Comparison of ENCODE assay signal across 26 cellular contexts in genomic region chr5:87741891-87742290, GRCh38.
"Had no signal": no experiment of that assay in that cellular context is flagged by ENCODE, and none has a peak within 500 bp of the region (broad histone marks: within the 10 kb centered on the region; RNA-seq: fewer than 3 reads in every experiment).

No MANE protein-coding gene starts in this region.

- H3K27ac ChIP-seq: body of pancreas, SJSA1 had no signal

- ATAC-seq: activated CD4-positive, CD25-positive, alpha-beta regulatory T cell treated with anti-CD3 and anti-CD28 coated beads, Interleukin-2, amount 50 U/mL, for 24 hours; activated CD8-positive, alpha-beta memory T cell treated with anti-CD3 and anti-CD28 coated beads, Interleukin-2, amount 10 ng/mL, durations not matched to agents 7 days and 5 days; body of pancreas; PC-3; SK-N-SH treated with all-trans-retinoic acid at 6 μM for 48 hours had no signal

- H3K4me1 Mint-ChIP-seq: activated CD8-positive, alpha-beta memory T cell treated with anti-CD3 and anti-CD28 coated beads, Interleukin-2, amount 10 ng/mL, durations not matched to agents 7 days and 5 days; activated naive CD4-positive, alpha-beta T cell treated with anti-CD3 and anti-CD28 coated beads, Interleukin-2, amount 50 U/mL, for 24 hours; central memory CD8-positive, alpha-beta T cell had no signal

- H3K27me3 Mint-ChIP-seq: activated CD8-positive, alpha-beta memory T cell treated with anti-CD3 and anti-CD28 coated beads, Interleukin-2, amount 10 ng/mL, durations not matched to agents 7 days and 5 days; central memory CD8-positive, alpha-beta T cell had no signal

- H3K27ac Mint-ChIP-seq: activated CD8-positive, alpha-beta memory T cell treated with anti-CD3 and anti-CD28 coated beads, Interleukin-2, amount 10 ng/mL, durations not matched to agents 7 days and 5 days; activated naive CD4-positive, alpha-beta T cell treated with anti-CD3 and anti-CD28 coated beads, Interleukin-2, amount 50 U/mL, for 24 hours; activated T-cell treated with anti-CD3 and anti-CD28 coated beads, Interleukin-2, amount 50 U/mL, for 24 hours; activated T-helper 1 cell treated with anti-CD3 and anti-CD28 coated beads, Interleukin-12 subunit alpha, Interleukin-12 subunit beta, Interleukin-2, Interleukin-4 antibody, amounts not matched to agents 30 ng/mL and 10 ng/mL and 1 ng/mL, durations not matched to agents 14 hours and 24 hours and 36 hours had no signal

- H3K36me3 ChIP-seq: SJSA1 had no signal

- H3K4me1 ChIP-seq: body of pancreas had no signal

- H3K9me3 Mint-ChIP-seq: activated naive CD4-positive, alpha-beta T cell treated with anti-CD3 and anti-CD28 coated beads, Interleukin-2, amount 50 U/mL, for 24 hours; activated T-cell treated with anti-CD3 and anti-CD28 coated beads, Interleukin-2, amount 50 U/mL, for 24 hours; activated T-helper 1 cell treated with anti-CD3 and anti-CD28 coated beads, Interleukin-12 subunit alpha, Interleukin-12 subunit beta, Interleukin-2, Interleukin-4 antibody, amounts not matched to agents 30 ng/mL and 10 ng/mL and 1 ng/mL, durations not matched to agents 14 hours and 24 hours and 36 hours; central memory CD8-positive, alpha-beta T cell had no signal

- DNase-seq: activated CD4-positive, alpha-beta T cell treated with anti-CD3 and anti-CD28 coated beads for 48 hours; activated CD4-positive, alpha-beta T cell treated with anti-CD3 and anti-CD28 coated beads, Interleukin-2, amount 50 U/mL, for 4 hours; activated CD8-positive, alpha-beta memory T cell treated with anti-CD3 and anti-CD28 coated beads, Interleukin-2, amount 10 ng/mL, durations not matched to agents 7 days and 5 days; activated effector memory CD4-positive, alpha-beta T cell treated with Interleukin-2 at 50 U/mL for 16 hours; activated naive CD4-positive, alpha-beta T cell; activated T-cell treated with anti-CD3 and anti-CD28 coated beads, Interleukin-2, amount 50 U/mL, for 24 hours; aorta; body of pancreas; IMR-90; Kasumi-1; KBM-7; NCI-H1048; NCI-H1417 treated with DMSO at 0.1 percent for 48 hours; NCI-H1694; NCI-H2029; NCI-H2107; NCI-H510A treated with DMSO at 0.1 percent for 48 hours; PC-3; SHP77; SW 1271 had no signal

- H3K4me3 Mint-ChIP-seq: activated CD8-positive, alpha-beta memory T cell treated with anti-CD3 and anti-CD28 coated beads, Interleukin-2, amount 10 ng/mL, durations not matched to agents 7 days and 5 days; activated naive CD4-positive, alpha-beta T cell treated with anti-CD3 and anti-CD28 coated beads, Interleukin-2, amount 50 U/mL, for 24 hours; activated T-cell treated with anti-CD3 and anti-CD28 coated beads, Interleukin-2, amount 50 U/mL, for 24 hours; activated T-helper 1 cell treated with anti-CD3 and anti-CD28 coated beads, Interleukin-12 subunit alpha, Interleukin-12 subunit beta, Interleukin-2, Interleukin-4 antibody, amounts not matched to agents 30 ng/mL and 10 ng/mL and 1 ng/mL, durations not matched to agents 14 hours and 24 hours and 36 hours; central memory CD8-positive, alpha-beta T cell had no signal

- H3K9me3 ChIP-seq: body of pancreas, SJSA1 had no signal

- H3K4me3 ChIP-seq: body of pancreas, SJSA1 had no signal

- H3K27me3 ChIP-seq: body of pancreas had no signal

- H3K36me3 Mint-ChIP-seq: activated CD8-positive, alpha-beta memory T cell treated with anti-CD3 and anti-CD28 coated beads, Interleukin-2, amount 10 ng/mL, durations not matched to agents 7 days and 5 days; activated naive CD4-positive, alpha-beta T cell treated with anti-CD3 and anti-CD28 coated beads, Interleukin-2, amount 50 U/mL, for 24 hours had no signal
